8 cellular contexts compared by ENCODE assay signal in genomic region chr4:177047070-177047850, GRCh38.
DNase-seq lines count a peak whose midpoint lies in the region; ATAC-seq and TF ChIP-seq lines count a peak whose summit lies in the region.

No MANE protein-coding gene starts in this region.

- CTCF ChIA-PET in CD8-positive, alpha-beta T cell (lab: Charles Lee) = interaction anchor here (0.5 to 1.7 kb wide), 5 partner anchors 21 to 1012 kb away, joined by 3 to 10 read pairs (median 3); no protein-coding TSS in a partner anchor
- CTCF ChIA-PET in activated CD8-positive, alpha-beta T cell treated with anti-CD3 and anti-CD28 coated beads, Interleukin-2, amount 10 ng/mL, durations not matched to agents 7 days and 5 days (lab: Charles Lee) = interaction anchor here (0.7 to 1.8 kb wide), 20 partner anchors 9 to 853 kb away, joined by 3 to 18 read pairs (median 4); partner anchors contain the start of gene VEGFC

- no peak overlapping the region for H3K4me3 Mint-ChIP-seq in CD8-positive, alpha-beta T cell
- no peak overlapping the region for H3K4me3 Mint-ChIP-seq in activated CD8-positive, alpha-beta T cell treated with anti-CD3 and anti-CD28 coated beads, Interleukin-2, amount 10 ng/mL, durations not matched to agents 7 days and 5 days
- no peak overlapping the region for H3K4me3 Mint-ChIP-seq in nephron progenitor cell

- no peak overlapping the region for H3K4me3 ChIP-seq in CD8-positive, alpha-beta T cell (ENCODE audit: low read depth, low read length)
- no peak overlapping the region for H3K4me3 ChIP-seq in thyroid gland (replicated peaks in 1 of 3)

- H3K27ac ChIP-seq in CD8-positive, alpha-beta T cell (ENCODE audit: low read depth, low read length) = no peak overlapping the region
- H3K27ac ChIP-seq in thyroid gland = no peak overlapping the region

- POLR2A ChIA-PET in CD8-positive, alpha-beta T cell (lab: Charles Lee) = no interaction called here
- POLR2A ChIA-PET in activated CD8-positive, alpha-beta T cell treated with anti-CD3 and anti-CD28 coated beads, Interleukin-2, amount 10 ng/mL, durations not matched to agents 7 days and 5 days (lab: Charles Lee) = no interaction called here

- H3K4me1 Mint-ChIP-seq in CD8-positive, alpha-beta T cell (ENCODE audit: low read depth) = no peaks in the 10 kb centered on the region
- H3K4me1 Mint-ChIP-seq in activated CD8-positive, alpha-beta T cell treated with anti-CD3 and anti-CD28 coated beads, Interleukin-2, amount 10 ng/mL, durations not matched to agents 7 days and 5 days (ENCODE audit: low read depth) = no peaks in the 10 kb centered on the region
- H3K4me1 Mint-ChIP-seq in nephron progenitor cell = no peaks in the 10 kb centered on the region

- no peaks in the 10 kb centered on the region for H3K36me3 Mint-ChIP-seq in CD8-positive, alpha-beta T cell
- H3K36me3 Mint-ChIP-seq in activated CD8-positive, alpha-beta T cell treated with anti-CD3 and anti-CD28 coated beads, Interleukin-2, amount 10 ng/mL, durations not matched to agents 7 days and 5 days (ENCODE audit: low read depth) = no peaks in the 10 kb centered on the region
- H3K36me3 Mint-ChIP-seq in nephron progenitor cell (ENCODE audit: low read depth) = no peaks in the 10 kb centered on the region

- WGBS in thyroid gland, 2 donors = 38 to 40% methylated on average over 11 of the region's 11 CpGs

- H3K36me3 ChIP-seq in CD8-positive, alpha-beta T cell (ENCODE audit: insufficient read depth, low read length) = no peaks in the 10 kb centered on the region
- H3K36me3 ChIP-seq in thyroid gland = no peaks in the 10 kb centered on the region

- peak; percentile 77 for TF ChIP-seq CTCF in CD8-positive, alpha-beta T cell (IDR thresholded peaks at IDR 0.05)
- TF ChIP-seq CTCF in nephron progenitor cell (IDR thresholded peaks at IDR 0.05) (peak; percentile 82), thyroid gland (IDR thresholded peaks at IDR 0.05) (peak; percentile 64 to 90 (median 81))

- H3K9me3 Mint-ChIP-seq in CD8-positive, alpha-beta T cell = no peaks in the 10 kb centered on the region
- H3K9me3 Mint-ChIP-seq in activated CD8-positive, alpha-beta T cell treated with anti-CD3 and anti-CD28 coated beads, Interleukin-2, amount 10 ng/mL, durations not matched to agents 7 days and 5 days (ENCODE audit: insufficient read depth) = no peaks in the 10 kb centered on the region
- no peaks in the 10 kb centered on the region for H3K9me3 Mint-ChIP-seq in nephron progenitor cell

- no peaks in the 10 kb centered on the region for H3K9me3 ChIP-seq in CD8-positive, alpha-beta T cell (ENCODE audit: low read length)
- H3K9me3 ChIP-seq in thyroid gland = no peaks in the 10 kb centered on the region

- no peaks in the 10 kb centered on the region for H3K4me1 ChIP-seq in CD8-positive, alpha-beta T cell (ENCODE audit: insufficient read depth, low read length)
- H3K4me1 ChIP-seq in thyroid gland = no peaks in the 10 kb centered on the region

- peak; percentile 73 for ATAC-seq in CD8-positive, alpha-beta T cell
- peak; percentile 70 for ATAC-seq in GM19025 (IDR thresholded peaks at IDR 0.05; ENCODE audit: low read depth, unreplicated experiment)
- ATAC-seq in HG03108 (IDR thresholded peaks at IDR 0.05; ENCODE audit: unreplicated experiment) = peak; percentile 72
- peak; percentile 90 for ATAC-seq in activated CD8-positive, alpha-beta T cell treated with anti-CD3 and anti-CD28 coated beads, Interleukin-2, amount 10 ng/mL, durations not matched to agents 7 days and 5 days
- peak; percentile 90 for ATAC-seq in esophagus mucosa

- intact Hi-C loops in CD8-positive, alpha-beta T cell (cut with DNase I, micrococcal nuclease) = loop anchor here (5.0 to 10.0 kb wide), 4 partner anchors 670 to 1010 kb away; no protein-coding TSS in a partner anchor
- intact Hi-C loops in thyroid gland (cut with DNase I) = loop anchor here (5.0 kb wide), 1 partner anchor 670 kb away; no protein-coding TSS in a partner anchor

- H3K27ac Mint-ChIP-seq in CD8-positive, alpha-beta T cell = no peak overlapping the region
- H3K27ac Mint-ChIP-seq in activated CD8-positive, alpha-beta T cell treated with anti-CD3 and anti-CD28 coated beads, Interleukin-2, amount 10 ng/mL, durations not matched to agents 7 days and 5 days = no peak overlapping the region
- H3K27ac Mint-ChIP-seq in nephron progenitor cell = no peak overlapping the region

- peak in 5 of 7 experiments; percentile 10 to 35 (median 24) for DNase-seq in CD8-positive, alpha-beta T cell
- DNase-seq in NCI-H446 treated with DMSO at 0.1 percent for 48 hours (lab: John Stamatoyannopoulos, UW) (peak; percentile 24), nephron progenitor cell (peak; percentile 77), thyroid gland (peak; percentile 47 to 80)
- peak; percentile 73 for DNase-seq in activated CD8-positive, alpha-beta T cell treated with anti-CD3 and anti-CD28 coated beads, Interleukin-2, amount 10 ng/mL, durations not matched to agents 7 days and 5 days

- H3K27me3 Mint-ChIP-seq in CD8-positive, alpha-beta T cell (ENCODE audit: low read depth) = peaks cover 8% of the 10 kb centered on the region
- peaks cover 2% of the 10 kb centered on the region for H3K27me3 Mint-ChIP-seq in activated CD8-positive, alpha-beta T cell treated with anti-CD3 and anti-CD28 coated beads, Interleukin-2, amount 10 ng/mL, durations not matched to agents 7 days and 5 days (ENCODE audit: low read depth)
- peaks cover 4% of the 10 kb centered on the region for H3K27me3 Mint-ChIP-seq in nephron progenitor cell (ENCODE audit: low read depth, poor library complexity)

- H3K27me3 ChIP-seq in CD8-positive, alpha-beta T cell (ENCODE audit: insufficient read depth, low read length) = no peaks in the 10 kb centered on the region
- H3K27me3 ChIP-seq in thyroid gland = no peaks in the 10 kb centered on the region

- TF ChIP-seq POLR2A in thyroid gland (IDR thresholded peaks at IDR 0.05) = no peak

Comparison
In these comparisons a context has a peak if more than half of its experiments do, and no peak if none do; other contexts are left out.
1. DNase-seq: peak in every context shown above with its lines; median percentile 77 in nephron progenitor cell; 73 in activated CD8-positive, alpha-beta T cell treated with anti-CD3 and anti-CD28 coated beads, Interleukin-2, amount 10 ng/mL, durations not matched to agents 7 days and 5 days; 64 in thyroid gland; 24 in CD8-positive, alpha-beta T cell; 24 in NCI-H446 treated with DMSO at 0.1 percent for 48 hours.